In the genomic region with DNA sequence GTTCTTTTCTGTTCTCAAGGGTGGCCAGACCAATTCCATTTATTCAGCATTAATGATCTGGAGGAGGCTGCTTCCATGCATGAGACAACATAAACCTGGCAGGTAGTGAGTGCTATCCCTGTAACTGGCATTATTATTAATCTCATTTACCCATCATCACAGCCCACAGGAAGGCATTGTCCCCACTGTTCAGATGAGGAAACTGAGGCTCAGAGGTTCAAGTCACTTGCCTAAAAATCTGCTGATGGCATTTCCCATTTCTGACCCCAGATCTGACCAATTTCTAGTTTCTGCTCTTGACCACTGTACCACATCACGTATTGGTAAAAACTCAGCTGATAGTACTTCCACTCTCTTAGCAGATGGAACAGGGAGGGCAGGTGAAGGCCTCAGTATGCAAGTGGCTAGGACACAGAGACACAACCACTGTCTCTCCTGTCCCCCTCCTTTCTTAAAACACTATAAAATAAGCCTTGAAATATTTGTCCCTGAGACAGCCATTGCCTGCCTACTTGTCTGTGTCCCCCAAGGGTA, we compare ENCODE assay signal across 8 cellular contexts. TPM values are rescaled to one million over a fixed set of nuclear protein-coding genes. Genes with fewer than 3 reads are reported as not detected.
DNase-seq lines count a peak whose midpoint lies in the region; TF ChIP-seq lines count a peak whose summit lies in the region.

No MANE protein-coding gene starts in this region.

- CTCF ChIA-PET in RWPE1 (lab: Yijun Ruan, JAX) = no interaction called here

- H3K4me2 ChIP-seq in skeletal muscle satellite cell (ENCODE audit: low read length) = peak overlapping the region; percentile 70

- WGBS in esophagus squamous epithelium, 2 donors = 58 to 83% methylated on average over 1 of the region's 1 CpG

- DNase-seq in GM12865 (ENCODE audit: low read depth) (peak; percentile 33), RWPE1 (ENCODE audit: low spot score) (no peak), esophagus squamous epithelium (lab: John Stamatoyannopoulos, UW) (no peak), NCI-H1105 (lab: John Stamatoyannopoulos, UW) (no peak), anterior cingulate cortex (lab: John Stamatoyannopoulos, UW) (no peak), mesenteric fat pad (ENCODE audit: low spot score) (no peak), T1000 (lab: John Stamatoyannopoulos, UW) (no peak)

- no peak for TF ChIP-seq POLR2A in esophagus squamous epithelium (IDR thresholded peaks at IDR 0.05)

- no peak for TF ChIP-seq CTCF in GM12865 (IDR thresholded peaks at IDR 0.05; ENCODE audit: insufficient read depth, low read depth, low read length, missing control alignments)
- no peak for TF ChIP-seq CTCF in RWPE1 (conservative IDR thresholded peaks at IDR 0.05; ENCODE audit: low read depth)
- TF ChIP-seq CTCF in esophagus squamous epithelium (IDR thresholded peaks at IDR 0.05) = no peak

- H3K9me3 ChIP-seq in esophagus squamous epithelium = no peaks in the 10 kb centered on the region
- H3K9me3 ChIP-seq in skeletal muscle satellite cell (replicated peaks; ENCODE audit: low read length) = no peaks in the 10 kb centered on the region

- H3K4me3 ChIP-seq in GM12865 (ENCODE audit: low read depth, low read length) (peak overlapping the region; percentile 84), esophagus squamous epithelium (peak overlapping the region; percentile 44 to 64 (median 51)), skeletal muscle satellite cell (ENCODE audit: low read length) (peak overlapping the region; percentile 46)

- intact Hi-C loops in esophagus squamous epithelium (cut with DNase I) = no loop called here

- H3K4me1 ChIP-seq in esophagus squamous epithelium (peaks cover 0 to 52% (median 24%) of the 10 kb centered on the region in 3 donors), skeletal muscle satellite cell (ENCODE audit: control insufficient read depth, insufficient read depth, low read length) (peaks cover 15% of the 10 kb centered on the region)

- H3K36me3 ChIP-seq in esophagus squamous epithelium (no peaks in the 10 kb centered on the region), skeletal muscle satellite cell (ENCODE audit: insufficient read depth, low read length) (no peaks in the 10 kb centered on the region)

- H3K27me3 ChIP-seq in esophagus squamous epithelium (no peaks in the 10 kb centered on the region), skeletal muscle satellite cell (ENCODE audit: control insufficient read depth, insufficient read depth, low read length) (no peaks in the 10 kb centered on the region)

- H3K9ac ChIP-seq in skeletal muscle satellite cell (ENCODE audit: low read depth, low read length) = no peak overlapping the region

- POLR2A ChIA-PET in RWPE1 (lab: Yijun Ruan, JAX; ENCODE audit: low non-redundant PET) = no interaction called here

- peak overlapping the region; percentile 70 for H3K27ac ChIP-seq in RWPE1
- H3K27ac ChIP-seq in esophagus squamous epithelium = peak overlapping the region; percentile 73 to 86 (median 78)

RNA-seq across cellular contexts. Expression of a gene that starts 36.1 kb away (rescaled TPM):
- total RNA-seq in esophagus squamous epithelium = 1 to 10 TPM; 1.8 to 6.3 (median 3.7) TPM
- 4.3 and 4.8 TPM in 2 replicates for total RNA-seq in skeletal muscle satellite cell (2012; rRNA removed)
- 14.7 TPM for total RNA-seq in mesenteric fat pad
